Comparison of ENCODE assay signal across 1 cellular context in genomic region chr5:43099615-43100014, GRCh38.
TF ChIP-seq lines count a peak whose summit lies in the region.

No MANE protein-coding gene starts in this region.

TF ChIP-seq in HEK293, 187 proteins besides CTCF, POLR2A, EP300 and RAD21 (continued from another document):
- TF ChIP-seq PRDM10 (tag by site-specific recombination; IDR thresholded peaks at IDR 0.05) (0 out of 2 replicates have a peak, but pooled peaks have one; percentile 37), ZNF184 (tag by site-specific recombination; IDR thresholded peaks at IDR 0.05) (no peak), ZNF362 (tag by site-specific recombination; IDR thresholded peaks at IDR 0.05) (0 out of 2 replicates have a peak, but pooled peaks have one; percentile 14), SP2 (tag by site-specific recombination; IDR thresholded peaks at IDR 0.05) (no peak), AEBP2 (tag by site-specific recombination; IDR thresholded peaks at IDR 0.05; ENCODE audit: borderline replicate concordance) (no peak), MZF1 (tag by site-specific recombination; IDR thresholded peaks at IDR 0.05; ENCODE audit: borderline replicate concordance) (no peak), BCL6B (tag by site-specific recombination; IDR thresholded peaks at IDR 0.05) (no peak), ZNF148 (tag by site-specific recombination; IDR thresholded peaks at IDR 0.05; ENCODE audit: borderline replicate concordance) (no peak), ZNF629 (tag by site-specific recombination; IDR thresholded peaks at IDR 0.05) (peak; percentile 56; the same call in 1 of the 2 replicates), TSHZ1 (tag by site-specific recombination; IDR thresholded peaks at IDR 0.05; ENCODE audit: borderline replicate concordance) (0 out of 2 replicates have a peak, but pooled peaks have one; percentile 22), ZNF600 (tag by site-specific recombination; IDR thresholded peaks at IDR 0.05) (0 out of 2 replicates have a peak, but pooled peaks have one; percentile 26), GFI1B (tag by site-specific recombination; IDR thresholded peaks at IDR 0.05) (no peak)
